8 cellular contexts compared by ENCODE assay signal in genomic region chr7:50792342-50793114, GRCh38. TPM values are rescaled to one million over a fixed set of nuclear protein-coding genes. Genes with fewer than 3 reads are reported as not detected.
DNase-seq lines count a peak whose midpoint lies in the region; ATAC-seq and TF ChIP-seq lines count a peak whose summit lies in the region.

No MANE protein-coding gene starts in this region.

- peak overlapping the region; percentile 26 to 73 (median 53) for H3K4me3 ChIP-seq in dorsolateral prefrontal cortex
- peak overlapping the region; percentile 55 for H3K4me3 ChIP-seq in lower leg skin (ENCODE audit: low read depth, poor library complexity, severe bottlenecking)
- H3K4me3 ChIP-seq in tibial nerve = peak overlapping the region; percentile 34 to 72 (median 44)

- H3K27ac ChIP-seq in dorsolateral prefrontal cortex = peak overlapping the region in 1 of 59 donors; percentile 18
- peak overlapping the region in 3 of 4 donors; percentile 12 to 88 (median 26) for H3K27ac ChIP-seq in tibial nerve

- peaks cover 0 to 35% (median 0%) of the 10 kb centered on the region in 4 donors for H3K4me1 ChIP-seq in tibial nerve

- no peak for TF ChIP-seq POLR2A in lower leg skin (IDR thresholded peaks at IDR 0.05)
- no peak for TF ChIP-seq POLR2A in tibial nerve (IDR thresholded peaks at IDR 0.05)

- H3K9me3 ChIP-seq in tibial nerve = peaks cover 0 to 7% (median 0%) of the 10 kb centered on the region in 4 donors

- H3K27me3 ChIP-seq in dorsolateral prefrontal cortex (peaks cover 0 to 52% (median 20%) of the 10 kb centered on the region in 45 donors), tibial nerve (no peaks in the 10 kb centered on the region)

- TF ChIP-seq EP300 in tibial nerve (IDR thresholded peaks at IDR 0.05) = no peak

- no peaks in the 10 kb centered on the region for H3K36me3 ChIP-seq in tibial nerve

- intact Hi-C loops in dorsolateral prefrontal cortex (cut with DNase I) = loop anchor here in 1 of 2 donors (5.0 to 10.0 kb wide), 3 partner anchors 100 to 572 kb away; no protein-coding TSS in a partner anchor
- intact Hi-C loops in lower leg skin (cut with DNase I; ENCODE audit: low total_unique reads) = no loop called here

- no peak for ATAC-seq in GM21528 (IDR thresholded peaks at IDR 0.05; ENCODE audit: low FRiP score, unreplicated experiment)

- in situ Hi-C loops in SK-MEL-5 (cut with HindIII; ENCODE audit: low pct_unique_long_range_greater_than_20kb, low sequenced_read_pairs) = no loop called here

- peak; percentile 24 for DNase-seq in activated CD4-positive, alpha-beta T cell treated with anti-CD3 and anti-CD28 coated beads for 48 hours
- DNase-seq in activated CD4-positive, alpha-beta T cell treated with anti-CD3 and anti-CD28 coated beads for 4 hours = no peak
- peak; percentile 48 for DNase-seq in SK-MEL-5 (ENCODE audit: low read depth, low spot score)
- DNase-seq in dorsolateral prefrontal cortex = peak in 2 of 10 donors; percentile 15 to 48
- DNase-seq in lower leg skin (ENCODE audit: low spot score in 2 of 2) = no peak
- peak in 1 of 2 donors; percentile 25 for DNase-seq in tibial nerve (ENCODE audit: low spot score in 2 of 2)
- no peak for DNase-seq in mucosa of gallbladder (ENCODE audit: low spot score)

- 1 to 7% methylated on average over 16 to 45 of the region's 91 CpGs for WGBS in lower leg skin, 2 donors
- 1% methylated on average over 14 to 34 of the region's 91 CpGs for WGBS in tibial nerve, 2 donors

- TF ChIP-seq CTCF in dorsolateral prefrontal cortex (IDR thresholded peaks at IDR 0.05 in 54 of 56, conservative IDR thresholded peaks at IDR 0.05 in 2 of 56; ENCODE audit: low read depth in 1 of 56, partially characterized antibody in 56 of 56) (no peak), lower leg skin (IDR thresholded peaks at IDR 0.05) (no peak), tibial nerve (IDR thresholded peaks at IDR 0.05) (no peak)

RNA-seq across cellular contexts. Expression of gene GRB10, which starts 9.8 kb away (rescaled TPM):
- 91.2 and 94.3 TPM in 2 replicates for total RNA-seq in SK-MEL-5 (2014; rRNA removed; shearing (Covaris generic))
- polyA plus RNA-seq in SK-MEL-5 (2015; cell fraction: cytosol; rRNA removed) = 93.7 and 113 TPM in 2 replicates
- 146 and 161 TPM in 2 replicates for polyA plus RNA-seq in SK-MEL-5 (2015; cell fraction: nucleus; rRNA removed)
- total RNA-seq in dorsolateral prefrontal cortex (100 to 1,000 TPM in 97 of 120 experiments, 10 to 100 TPM in 23; 74.7 to 208 (median 113) TPM), lower leg skin (10 to 100 TPM in 3 of 4 donors, 1 to 10 TPM in 1; 6.6 to 25.7 (median 15.2) TPM), tibial nerve (10 to 100 TPM; 34.1 to 73.9 (median 56.0) TPM), mucosa of gallbladder (106 TPM)

Comparison
In these comparisons a context has a peak if more than half of its experiments do, and no peak if none do; other contexts are left out.
1. DNase-seq: peak in activated CD4-positive, alpha-beta T cell treated with anti-CD3 and anti-CD28 coated beads for 48 hours (single experiment) and SK-MEL-5 (single experiment); none in activated CD4-positive, alpha-beta T cell treated with anti-CD3 and anti-CD28 coated beads for 4 hours (0 of 2), lower leg skin (0 of 2) and mucosa of gallbladder (single experiment).
2. Peak in every context shown above with its lines, with median percentiles within 50 percentile points of each other: H3K4me3 ChIP-seq.